In genomic region chr17:45096141-45096540, GRCh38 we compare ENCODE assay signal across 9 cellular contexts.
DNase-seq lines count a peak whose midpoint lies in the region; ATAC-seq and TF ChIP-seq lines count a peak whose summit lies in the region.
"Had no signal": no experiment of that assay in that cellular context is flagged by ENCODE, and none has a peak within 500 bp of the region (broad histone marks: within the 10 kb centered on the region; RNA-seq: fewer than 3 reads in every experiment).

No MANE protein-coding gene starts in this region.

- TF ChIP-seq CTCF in GM10248 (IDR thresholded peaks at IDR 0.05; ENCODE audit: control extremely low read depth, extremely low read depth, low read depth, missing control alignments) (peak; percentile 37), coronary artery (IDR thresholded peaks at IDR 0.05) (no peak)

- CTCF ChIA-PET in GM10248 (lab: Yijun Ruan, JAX), result interaction anchor here (1.0 to 5.2 kb wide), 8 partner anchors 10 to 232 kb away, joined by 3 to 30 read pairs (median 4); no protein-coding TSS in a partner anchor

- POLR2A ChIA-PET in GM10248 (lab: Yijun Ruan, JAX), result no interaction called here

- DNase-seq in GM10248 (ENCODE audit: extremely low spot score), result no peak
- DNase-seq in NCI-H2196 (lab: John Stamatoyannopoulos, UW; ENCODE audit: unreplicated experiment), result peak; percentile 32
- no peak for DNase-seq in coronary artery (ENCODE audit: low spot score)
- peak; percentile 26 for DNase-seq in pons (ENCODE audit: low spot score)
- DNase-seq in stimulated activated naive CD8-positive, alpha-beta T cell treated with anti-CD3 and anti-CD28 coated beads, Interleukin-15, amount 100 ng/mL, for 72 hours, result no peak
- no peak for DNase-seq in NOMO-1 treated with dmso at 0.1 percent for 144 hours (lab: John Stamatoyannopoulos, UW; ENCODE audit: unreplicated experiment)
- no peak for DNase-seq in NCI-H774 (lab: John Stamatoyannopoulos, UW)
- no peak for DNase-seq in GDM1 (lab: John Stamatoyannopoulos, UW)

- peaks cover 7% of the 10 kb centered on the region for H3K4me1 Mint-ChIP-seq in stimulated activated naive CD8-positive, alpha-beta T cell treated with anti-CD3 and anti-CD28 coated beads, Interleukin-15, amount 100 ng/mL, for 72 hours

- H3K4me3 ChIP-seq in coronary artery, result no peak overlapping the region

- ATAC-seq in stimulated activated naive CD8-positive, alpha-beta T cell treated with anti-CD3 and anti-CD28 coated beads, Interleukin-15, amount 100 ng/mL, for 72 hours, result no peak

- no peaks in the 10 kb centered on the region for H3K9me3 Mint-ChIP-seq in stimulated activated naive CD8-positive, alpha-beta T cell treated with anti-CD3 and anti-CD28 coated beads, Interleukin-15, amount 100 ng/mL, for 72 hours
- H3K9me3 Mint-ChIP-seq: stimulated activated naive CD8-positive, alpha-beta T cell treated with anti-CD3 and anti-CD28 coated beads, Interleukin-15, Interleukin-2, amounts not matched to agents 100 ng/mL and 50 ng/mL, for 24 hours had no signal

- no peak overlapping the region for H3K27ac Mint-ChIP-seq in stimulated activated naive CD8-positive, alpha-beta T cell treated with anti-CD3 and anti-CD28 coated beads, Interleukin-15, amount 100 ng/mL, for 72 hours
- H3K27ac Mint-ChIP-seq: stimulated activated naive CD8-positive, alpha-beta T cell treated with anti-CD3 and anti-CD28 coated beads, Interleukin-15, Interleukin-2, amounts not matched to agents 100 ng/mL and 50 ng/mL, for 24 hours had no signal

- H3K27ac ChIP-seq in coronary artery, result peak overlapping the region; percentile 30 to 94

- H3K27me3 Mint-ChIP-seq in stimulated activated naive CD8-positive, alpha-beta T cell treated with anti-CD3 and anti-CD28 coated beads, Interleukin-15, amount 100 ng/mL, for 72 hours, result no peaks in the 10 kb centered on the region
- H3K27me3 Mint-ChIP-seq: stimulated activated naive CD8-positive, alpha-beta T cell treated with anti-CD3 and anti-CD28 coated beads, Interleukin-15, Interleukin-2, amounts not matched to agents 100 ng/mL and 50 ng/mL, for 24 hours had no signal

- H3K4me3 Mint-ChIP-seq in stimulated activated naive CD8-positive, alpha-beta T cell treated with anti-CD3 and anti-CD28 coated beads, Interleukin-15, amount 100 ng/mL, for 72 hours, result no peak overlapping the region
- H3K4me3 Mint-ChIP-seq: stimulated activated naive CD8-positive, alpha-beta T cell treated with anti-CD3 and anti-CD28 coated beads, Interleukin-15, Interleukin-2, amounts not matched to agents 100 ng/mL and 50 ng/mL, for 24 hours had no signal

Comparison
In these comparisons a context has a peak if more than half of its experiments do, and no peak if none do; other contexts are left out.
1. DNase-seq: peak in NCI-H2196 (single experiment) and pons (single experiment); none in GM10248 (single experiment), coronary artery (single experiment), stimulated activated naive CD8-positive, alpha-beta T cell treated with anti-CD3 and anti-CD28 coated beads, Interleukin-15, amount 100 ng/mL, for 72 hours (0 of 2), NOMO-1 treated with dmso at 0.1 percent for 144 hours (single experiment), NCI-H774 (single experiment) and GDM1 (single experiment).